Comparison of ENCODE assay signal across 16 cellular contexts in the genomic region with DNA sequence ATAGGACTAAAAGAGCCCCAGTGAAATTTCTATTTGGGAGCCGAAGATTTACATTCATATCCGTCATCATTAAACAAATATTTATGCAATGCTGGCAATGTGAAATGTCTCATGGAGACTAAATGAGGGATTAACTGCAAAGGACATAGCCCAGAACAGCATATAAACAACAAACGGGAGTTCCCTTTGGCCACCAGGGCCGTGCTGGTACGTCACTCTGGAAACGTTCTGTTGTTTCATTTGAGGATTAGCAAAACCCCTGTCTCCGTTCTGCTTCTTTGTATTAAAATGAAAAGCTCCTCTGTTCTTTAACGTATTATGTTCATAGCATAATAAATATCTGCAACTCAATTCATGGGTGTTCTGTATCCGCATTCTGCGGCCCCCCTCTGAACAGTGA.
DNase-seq lines count a peak whose midpoint lies in the region; ATAC-seq and TF ChIP-seq lines count a peak whose summit lies in the region.
"Had no signal": no experiment of that assay in that cellular context is flagged by ENCODE, and none has a peak within 500 bp of the region (broad histone marks: within the 10 kb centered on the region; RNA-seq: fewer than 3 reads in every experiment).

No MANE protein-coding gene starts in this region.

- no peak for TF ChIP-seq CTCF in hepatocyte (IDR thresholded peaks at IDR 0.05; ENCODE audit: poor library complexity)
- no peak for TF ChIP-seq CTCF in gastrocnemius medialis (IDR thresholded peaks at IDR 0.05 in 4 of 5, conservative IDR thresholded peaks at IDR 0.05 in 1 of 5)

- ATAC-seq in gastrocnemius medialis, result no peak
- no peak for ATAC-seq in GM21576 (IDR thresholded peaks at IDR 0.05; ENCODE audit: unreplicated experiment)

- in situ Hi-C loops in gastrocnemius medialis (cut with MboI; ENCODE audit: low sequenced_read_pairs in 4 of 4), result no loop called here

- WGBS in hepatocyte (ENCODE audit: low lambda C conversion rate, missing lambda C conversion rate), result 34% methylated on average over 10 of the region's 10 CpGs

- intact Hi-C loops in gastrocnemius medialis (cut with DNase I; ENCODE audit: low total_unique reads), result no loop called here

- H2AFZ ChIP-seq in hepatocyte, result no peak overlapping the region

- H3K27ac ChIP-seq in hepatocyte, result peak overlapping the region; percentile 66
- H3K27ac ChIP-seq in gastrocnemius medialis, result no peak overlapping the region
- H3K27ac ChIP-seq: BLaER1 had no signal

- peak overlapping the region; percentile 57 for H3K4me2 ChIP-seq in hepatocyte
- H3K4me2 ChIP-seq: BLaER1 had no signal

- no peaks in the 10 kb centered on the region for H3K79me2 ChIP-seq in hepatocyte

- DNase-seq in NCI-H460 (ENCODE audit: extremely low read depth, low read depth) (peak; percentile 95), dedifferentiated amniotic fluid mesenchymal stem cell (ENCODE audit: extremely low spot score) (peak; percentile 75), hepatocyte (ENCODE audit: low spot score) (peak; percentile 35), skeletal muscle cell (ENCODE audit: low read depth) (peak; percentile 62), GM19240 (ENCODE audit: insufficient read length, low spot score) (no peak), gastrocnemius medialis (no peak), NCI-H1930 (lab: John Stamatoyannopoulos, UW) (no peak)
- DNase-seq: activated gamma-delta T cell treated with Interleukin-2 at 50 U/mL for 16 hours, DMS79 treated with DMSO at 0.1 percent for 48 hours, H9, KG1, mammary epithelial cell, NCI-H1417, NCI-H345 had no signal

- H3K9me3 ChIP-seq in hepatocyte (ENCODE audit: low read depth), result no peaks in the 10 kb centered on the region
- H3K9me3 ChIP-seq in gastrocnemius medialis, result no peaks in the 10 kb centered on the region
- H3K9me3 ChIP-seq: BLaER1 had no signal

- H3K4me1 ChIP-seq in hepatocyte (ENCODE audit: insufficient read depth) (peaks cover 36% of the 10 kb centered on the region), gastrocnemius medialis (peaks cover 0 to 5% of the 10 kb centered on the region in 2 donors)
- H3K4me1 ChIP-seq: BLaER1 had no signal

- H3K9me2 ChIP-seq in hepatocyte (replicated peaks; ENCODE audit: insufficient read depth), result no peaks in the 10 kb centered on the region

- H3K27me3 ChIP-seq in hepatocyte (no peaks in the 10 kb centered on the region), gastrocnemius medialis (no peaks in the 10 kb centered on the region)
- H3K27me3 ChIP-seq: BLaER1 had no signal

- H3K4me3 ChIP-seq in hepatocyte, result no peak overlapping the region
- H3K4me3 ChIP-seq in skeletal muscle cell (ENCODE audit: low read depth, low read length), result no peak overlapping the region
- H3K4me3 ChIP-seq in gastrocnemius medialis, result no peak overlapping the region
- H3K4me3 ChIP-seq: BLaER1 had no signal

- no peaks in the 10 kb centered on the region for H4K20me1 ChIP-seq in hepatocyte (ENCODE audit: insufficient read depth, poor library complexity, severe bottlenecking)
- H4K20me1 ChIP-seq: BLaER1 had no signal

- no peak for TF ChIP-seq POLR2A in gastrocnemius medialis (IDR thresholded peaks at IDR 0.05)

- no peaks in the 10 kb centered on the region for H3K36me3 ChIP-seq in hepatocyte (replicated peaks; ENCODE audit: insufficient read depth, low read depth)
- H3K36me3 ChIP-seq in gastrocnemius medialis, result no peaks in the 10 kb centered on the region
- H3K36me3 ChIP-seq: BLaER1 had no signal

Comparison
In these comparisons a context has a peak if more than half of its experiments do, and no peak if none do; other contexts are left out.
1. DNase-seq: peak in NCI-H460 (single experiment), dedifferentiated amniotic fluid mesenchymal stem cell (single experiment), hepatocyte (single experiment) and skeletal muscle cell (single experiment); none in GM19240 (single experiment), gastrocnemius medialis (0 of 2) and NCI-H1930 (0 of 2).